In the genomic region with DNA sequence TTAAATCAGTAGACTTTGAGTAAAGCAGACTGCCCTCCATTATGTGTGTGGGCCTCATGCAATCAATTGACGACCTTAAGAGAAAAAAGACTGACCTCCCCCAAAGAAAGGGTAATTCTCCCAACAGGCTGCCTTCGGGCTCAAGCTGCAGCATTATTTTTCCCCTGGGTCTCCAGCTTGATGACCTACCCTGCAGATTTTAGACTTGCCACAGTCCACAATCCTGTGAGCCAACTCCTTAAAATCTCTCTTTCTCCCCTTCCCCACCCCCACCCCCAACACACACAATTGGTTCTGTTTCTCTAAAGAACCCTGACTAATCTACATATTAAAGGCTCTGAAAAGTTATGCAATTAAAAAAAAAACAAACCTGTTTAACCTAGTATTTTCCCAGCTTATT, we compare ENCODE assay signal across 13 cellular contexts.
A peak's percentile ranks its signal among the peaks of the same experiment; 100 is the strongest.
DNase-seq lines count a peak whose midpoint lies in the region; ATAC-seq and TF ChIP-seq lines count a peak whose summit lies in the region.
"Had no signal": no experiment of that assay in that cellular context is flagged by ENCODE, and none has a peak within 500 bp of the region (broad histone marks: within the 10 kb centered on the region; RNA-seq: fewer than 3 reads in every experiment).

No MANE protein-coding gene starts in this region.

- H3K36me3 ChIP-seq in GM23338 (ENCODE audit: insufficient read depth), result no peaks in the 10 kb centered on the region
- H3K36me3 ChIP-seq in HUES64 (ENCODE audit: insufficient read depth, low read length), result no peaks in the 10 kb centered on the region
- H3K36me3 ChIP-seq in neural progenitor cell, result no peaks in the 10 kb centered on the region
- H3K36me3 ChIP-seq in H7 (replicated peaks; ENCODE audit: control insufficient read depth, insufficient read depth, low read length), result no peaks in the 10 kb centered on the region
- H3K36me3 ChIP-seq: BLaER1 treated with 17β-estradiol and CSF1 and Interleukin-3, amounts not matched to agents 10 nM and 100 nM had no signal

- 34% methylated on average over 2 of the region's 2 CpGs for WGBS in HUES64

- DNase-seq in GM23338 (ENCODE audit: low spot score) (peak; percentile 28), glutamatergic neuron (no peak), neural progenitor cell (ENCODE audit: low spot score) (peak; percentile 32), H7 (no peak), HUDEP-2 (lab: John Stamatoyannopoulos, UW; ENCODE audit: unreplicated experiment in 76 of 76) (no peak)
- DNase-seq in stimulated activated CD4-positive, alpha-beta T cell treated with anti-CD3 and anti-CD28 coated beads, Interleukin-4, amount 100 ng/mL, for 4 hours, result no peak
- DNase-seq: CD8-positive, alpha-beta T cell; COR-L47; GF-D8 had no signal

- H3K27me3 ChIP-seq in GM23338 (ENCODE audit: insufficient read depth), result no peaks in the 10 kb centered on the region
- no peaks in the 10 kb centered on the region for H3K27me3 ChIP-seq in HUES64 (ENCODE audit: insufficient read depth, low read length)
- H3K27me3 ChIP-seq in neural progenitor cell, result no peaks in the 10 kb centered on the region
- no peaks in the 10 kb centered on the region for H3K27me3 ChIP-seq in H7 (ENCODE audit: control insufficient read depth, insufficient read depth, low read length)

- no peak overlapping the region for H3K27ac ChIP-seq in GM23338 (ENCODE audit: low read depth)
- peak overlapping the region; percentile 70; the same call in 1 of the 2 replicates for H3K27ac ChIP-seq in HUES64 (ENCODE audit: low read depth, low read length)
- no peak overlapping the region for H3K27ac ChIP-seq in neural progenitor cell
- H3K27ac ChIP-seq: BLaER1 treated with 17β-estradiol and CSF1 and Interleukin-3, amounts not matched to agents 10 nM and 100 nM; KMS-11 had no signal

- H3K27ac Mint-ChIP-seq in GM23338, result no peak overlapping the region; the same call in 1 of the 2 replicates
- H3K27ac Mint-ChIP-seq in glutamatergic neuron (ENCODE audit: unreplicated experiment), result peak overlapping the region; percentile 59
- no peak overlapping the region for H3K27ac Mint-ChIP-seq in neural progenitor cell
- H3K27ac Mint-ChIP-seq: B cell; CD8-positive, alpha-beta T cell had no signal

- no peak overlapping the region for H3K4me3 ChIP-seq in GM23338
- no peak overlapping the region for H3K4me3 ChIP-seq in HUES64 (ENCODE audit: low read length)
- H3K4me3 ChIP-seq in neural progenitor cell, result no peak overlapping the region
- H3K4me3 ChIP-seq in H7 (ENCODE audit: insufficient read depth, low read depth, low read length), result no peak overlapping the region
- H3K4me3 ChIP-seq: BLaER1 treated with 17β-estradiol and CSF1 and Interleukin-3, amounts not matched to agents 10 nM and 100 nM had no signal

- H3K9me3 Mint-ChIP-seq in GM23338 (no peaks in the 10 kb centered on the region), glutamatergic neuron (ENCODE audit: unreplicated experiment) (no peaks in the 10 kb centered on the region), neural progenitor cell (no peaks in the 10 kb centered on the region)
- H3K9me3 Mint-ChIP-seq: CD8-positive, alpha-beta T cell had no signal

- H3K4me1 ChIP-seq in GM23338 (ENCODE audit: insufficient read depth), result peaks cover 19% of the 10 kb centered on the region
- H3K4me1 ChIP-seq in HUES64 (ENCODE audit: insufficient read depth, low read length), result peaks cover 27% of the 10 kb centered on the region
- peaks cover 33% of the 10 kb centered on the region for H3K4me1 ChIP-seq in neural progenitor cell

- H3K27me3 Mint-ChIP-seq in GM23338 (ENCODE audit: insufficient read depth, low read depth, poor library complexity) (peaks cover 5% of the 10 kb centered on the region), glutamatergic neuron (ENCODE audit: unreplicated experiment) (peaks cover 3% of the 10 kb centered on the region), neural progenitor cell (ENCODE audit: insufficient read depth, low read depth) (peaks cover 5% of the 10 kb centered on the region)

- H3F3A ChIP-seq in GM23338 (replicated peaks; ENCODE audit: low read depth) (no peaks in the 10 kb centered on the region), neural progenitor cell (ENCODE audit: low read depth) (peaks cover 15% of the 10 kb centered on the region)

- H3K9ac ChIP-seq in HUES64 (ENCODE audit: low read depth, low read length) (0 out of 2 replicates have a peak overlapping the region, but pooled peaks have one; percentile 45), neural progenitor cell (no peak overlapping the region)
- H3K9ac ChIP-seq: BLaER1 treated with 17β-estradiol and CSF1 and Interleukin-3, amounts not matched to agents 10 nM and 100 nM; KMS-11 had no signal

- no peaks in the 10 kb centered on the region for H3K9me3 ChIP-seq in HUES64 (ENCODE audit: insufficient read depth, low read depth, low read length)
- no peaks in the 10 kb centered on the region for H3K9me3 ChIP-seq in neural progenitor cell (ENCODE audit: low read depth)

- TF ChIP-seq CTCF in GM23338 (conservative IDR thresholded peaks at IDR 0.05; ENCODE audit: low read depth in 2 of 2) (no peak), glutamatergic neuron (IDR thresholded peaks at IDR 0.05; ENCODE audit: partially characterized antibody, unreplicated experiment) (no peak), neural progenitor cell (IDR thresholded peaks at IDR 0.05) (no peak)

- H4K20me1 ChIP-seq in GM23338 (replicated peaks; ENCODE audit: insufficient read depth) (no peaks in the 10 kb centered on the region), neural progenitor cell (ENCODE audit: low read depth) (no peaks in the 10 kb centered on the region)
- H4K20me1 ChIP-seq: BLaER1 treated with 17β-estradiol and CSF1 and Interleukin-3, amounts not matched to agents 10 nM and 100 nM had no signal

- H3K79me2 ChIP-seq in GM23338 (replicated peaks; ENCODE audit: insufficient read depth), result no peaks in the 10 kb centered on the region
- no peaks in the 10 kb centered on the region for H3K79me2 ChIP-seq in neural progenitor cell (ENCODE audit: low read depth)

- no peaks in the 10 kb centered on the region for H3K36me3 Mint-ChIP-seq in GM23338 (ENCODE audit: low read depth)
- no peaks in the 10 kb centered on the region for H3K36me3 Mint-ChIP-seq in glutamatergic neuron (ENCODE audit: unreplicated experiment)
- H3K36me3 Mint-ChIP-seq in neural progenitor cell, result peaks cover 5% of the 10 kb centered on the region
- H3K36me3 Mint-ChIP-seq: CD8-positive, alpha-beta T cell had no signal

- no peaks in the 10 kb centered on the region; the same call in 1 of the 2 replicates for H3K9me2 ChIP-seq in GM23338 (ENCODE audit: insufficient read depth)

- H3K4me3 Mint-ChIP-seq in GM23338, result no peak overlapping the region
- H3K4me3 Mint-ChIP-seq in glutamatergic neuron (ENCODE audit: unreplicated experiment), result no peak overlapping the region
- no peak overlapping the region for H3K4me3 Mint-ChIP-seq in neural progenitor cell
- H3K4me3 Mint-ChIP-seq: B cell; CD8-positive, alpha-beta T cell had no signal

- peaks cover 19% of the 10 kb centered on the region; the same call in 2 of the 3 replicates for H3K4me1 Mint-ChIP-seq in GM23338
- H3K4me1 Mint-ChIP-seq in glutamatergic neuron (ENCODE audit: low read depth, unreplicated experiment), result peaks cover 16% of the 10 kb centered on the region
- H3K4me1 Mint-ChIP-seq in neural progenitor cell, result peaks cover 29% of the 10 kb centered on the region
- H3K4me1 Mint-ChIP-seq: B cell had no signal

- H3K4me2 ChIP-seq in GM23338 (peak overlapping the region; percentile 47; the same call in 1 of the 2 replicates), neural progenitor cell (peak overlapping the region; percentile 22)
- H3K4me2 ChIP-seq: BLaER1 treated with 17β-estradiol and CSF1 and Interleukin-3, amounts not matched to agents 10 nM and 100 nM; KMS-11 had no signal

- H2AFZ ChIP-seq in GM23338 (peak overlapping the region; percentile 66), neural progenitor cell (replicated peaks) (no peak overlapping the region)

- ATAC-seq in GM23338, result peak; percentile 42
- ATAC-seq: CD8-positive, alpha-beta T cell had no signal

TF ChIP-seq in GM23338, 12 proteins besides CTCF, POLR2A, EP300 and RAD21:
- TF ChIP-seq POLR2AphosphoS5 (IDR thresholded peaks at IDR 0.05; ENCODE audit: low read depth) (no peak), STAT1 (IDR thresholded peaks at IDR 0.05; ENCODE audit: unreplicated experiment) (no peak)

Comparison
In these comparisons a context has a peak if more than half of its experiments do, and no peak if none do; other contexts are left out.
1. DNase-seq: peak in GM23338 (single experiment) and neural progenitor cell (single experiment); none in glutamatergic neuron (single experiment), H7 (single experiment), HUDEP-2 (0 of 76) and stimulated activated CD4-positive, alpha-beta T cell treated with anti-CD3 and anti-CD28 coated beads, Interleukin-4, amount 100 ng/mL, for 4 hours (0 of 2).